Comparison of ENCODE assay signal across 10 cellular contexts in genomic region chr21:37631319-37632117, GRCh38.
A peak's percentile ranks its signal among the peaks of the same experiment; 100 is the strongest.
DNase-seq lines count a peak whose midpoint lies in the region; ATAC-seq lines count a peak whose summit lies in the region.
"Had no signal": no experiment of that assay in that cellular context is flagged by ENCODE, and none has a peak within 500 bp of the region (broad histone marks: within the 10 kb centered on the region; RNA-seq: fewer than 3 reads in every experiment).

No MANE protein-coding gene starts in this region.

- in situ Hi-C loops in G401 (cut with HindIII; ENCODE audit: low sequenced_read_pairs), result no loop called here

- H3K4me3 ChIP-seq in iPS-18a (ENCODE audit: low read length), result peak overlapping the region; percentile 11

- H3K4me1 ChIP-seq in iPS-18a (ENCODE audit: control insufficient read depth, low read depth, low read length), result peaks cover 21% of the 10 kb centered on the region

- H3K36me3 ChIP-seq in iPS-18a (ENCODE audit: control insufficient read depth, low read depth, low read length), result no peaks in the 10 kb centered on the region

- H3K9ac ChIP-seq in iPS-18a (ENCODE audit: low read length), result peak overlapping the region; percentile 51

- H3K9me3 ChIP-seq in iPS-18a (ENCODE audit: control insufficient read depth, low read depth, low read length), result peaks cover 13% of the 10 kb centered on the region

- H3K27ac ChIP-seq in iPS-18a (ENCODE audit: low read length), result peak overlapping the region; percentile 90

- peak; percentile 29 for DNase-seq in COLO668 (lab: John Stamatoyannopoulos, UW; ENCODE audit: unreplicated experiment)
- DNase-seq in M059J (ENCODE audit: low read depth), result peak; percentile 63
- no peak for DNase-seq in G401 (ENCODE audit: low spot score)
- no peak for DNase-seq in AG08395 (ENCODE audit: low spot score)
- DNase-seq in stimulated activated CD4-positive, alpha-beta T cell treated with anti-CD3 and anti-CD28 coated beads, Interleukin-4, amount 100 ng/mL, for 24 hours, result no peak
- DNase-seq in AG08396 (ENCODE audit: low spot score), result no peak
- DNase-seq: activated CD8-positive, alpha-beta memory T cell treated with anti-CD3 and anti-CD28 coated beads, Interleukin-2, amount 50 U/mL, for 4 hours; CD4-positive, CD25-positive, alpha-beta regulatory T cell had no signal

- H3K27me3 ChIP-seq in iPS-18a (ENCODE audit: control insufficient read depth, insufficient read depth, low read length), result no peaks in the 10 kb centered on the region

- ATAC-seq in GM21360 (IDR thresholded peaks at IDR 0.05; ENCODE audit: unreplicated experiment), result peak; percentile 78

Comparison
In these comparisons a context has a peak if more than half of its experiments do, and no peak if none do; other contexts are left out.
1. DNase-seq: peak in COLO668 (single experiment) and M059J (single experiment); none in G401 (single experiment), AG08395 (single experiment), stimulated activated CD4-positive, alpha-beta T cell treated with anti-CD3 and anti-CD28 coated beads, Interleukin-4, amount 100 ng/mL, for 24 hours (single experiment) and AG08396 (single experiment).